ENCODE assay signal across 9 cellular contexts in the genomic region with DNA sequence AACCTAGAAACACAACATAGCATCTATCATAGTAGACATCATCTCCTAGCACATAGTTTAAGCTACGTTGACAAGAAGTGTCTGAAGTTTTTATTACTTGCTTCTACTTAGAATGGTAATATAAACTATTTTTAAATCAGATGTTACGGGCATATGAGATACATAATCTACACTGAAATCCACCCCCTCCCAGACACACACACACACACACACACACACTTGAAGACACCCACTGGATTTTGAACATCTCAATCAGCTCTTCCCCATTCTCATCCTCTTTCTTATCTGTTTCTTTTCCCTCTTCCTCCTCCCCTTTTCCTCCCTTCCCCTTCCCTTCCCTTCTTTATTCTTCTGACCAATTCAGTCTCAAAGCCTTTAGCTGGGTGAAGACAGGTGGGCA.
"Had no signal": no experiment of that assay in that cellular context is flagged by ENCODE, and none has a peak within 500 bp of the region (broad histone marks: within the 10 kb centered on the region; RNA-seq: fewer than 3 reads in every experiment).

No MANE protein-coding gene starts in this region.

- H3K4me3 ChIP-seq: GM23248, HAP-1 had no signal

- H3K4me3 Mint-ChIP-seq: HFFc6 had no signal

- FAIRE-seq: HepG2 had no signal

- H3K9me3 ChIP-seq: HAP-1 had no signal

- H3K36me3 Mint-ChIP-seq: IgD-negative memory B cell had no signal

- H3K9me3 Mint-ChIP-seq: IgD-negative memory B cell had no signal

- H3K9ac ChIP-seq: GM23248 had no signal

- ATAC-seq: HCT116, HepG2 had no signal

- H3K36me3 ChIP-seq: HAP-1 had no signal

- DNase-seq: GM23248, GOT3, H7, HFFc6 had no signal

- H2AFZ ChIP-seq: GM23248 had no signal

- H3K4me1 ChIP-seq: HAP-1 had no signal

- H3K27ac Mint-ChIP-seq: HFFc6, IgD-negative memory B cell had no signal

- H3K27ac ChIP-seq: GM23248, HL-60 had no signal
